In the genomic region with DNA sequence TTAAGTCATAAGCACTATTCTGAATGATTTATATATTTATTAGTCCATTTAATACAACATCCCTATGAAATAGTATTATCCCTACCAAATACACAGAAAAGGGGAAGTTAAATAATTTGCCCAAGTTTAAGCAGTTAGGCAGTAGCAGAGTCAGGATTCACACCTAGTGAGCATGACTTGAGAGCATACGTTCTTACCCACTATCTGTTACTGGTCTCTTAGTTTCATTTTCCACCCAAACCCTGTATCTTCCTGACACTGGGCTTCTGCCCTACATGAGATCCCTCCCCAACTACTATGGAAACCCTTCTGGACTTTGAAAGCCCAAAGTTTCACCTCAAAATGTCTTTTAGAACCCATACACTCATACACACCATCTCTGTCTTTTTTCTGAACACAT, we compare ENCODE assay signal across 9 cellular contexts. TPM values are rescaled to one million over a fixed set of nuclear protein-coding genes. Genes with fewer than 3 reads are reported as not detected.
A peak's percentile ranks its signal among the peaks of the same experiment; 100 is the strongest.
DNase-seq lines count a peak whose midpoint lies in the region; ATAC-seq and TF ChIP-seq lines count a peak whose summit lies in the region.
"Had no signal": no experiment of that assay in that cellular context is flagged by ENCODE, and none has a peak within 500 bp of the region (broad histone marks: within the 10 kb centered on the region; RNA-seq: fewer than 3 reads in every experiment).

No MANE protein-coding gene starts in this region.

- H3K36me3 ChIP-seq in Peyer's patch, result no peaks in the 10 kb centered on the region
- H3K36me3 ChIP-seq in transverse colon, result no peaks in the 10 kb centered on the region
- H3K36me3 ChIP-seq in Caco-2 (ENCODE audit: control insufficient read depth, insufficient read depth, low read length), result no peaks in the 10 kb centered on the region
- H3K36me3 ChIP-seq: right lobe of liver had no signal

- in situ Hi-C loops in transverse colon (cut with MboI; ENCODE audit: low pct_ligation_motif_present in 1 of 4, low pct_unique_long_range_greater_than_20kb in 1 of 4, low sequenced_read_pairs in 3 of 4), result no loop called here

- CTCF ChIA-PET in Caco-2 (lab: Charles Lee), result no interaction called here

- H3K4me1 ChIP-seq in Peyer's patch (no peaks in the 10 kb centered on the region), transverse colon (peaks cover 3 to 6% (median 5%) of the 10 kb centered on the region in 4 donors), Caco-2 (no peaks in the 10 kb centered on the region)
- H3K4me1 ChIP-seq: right lobe of liver had no signal

- H3K36me3 Mint-ChIP-seq in activated T-cell treated with anti-CD3 and anti-CD28 coated beads, Interleukin-2, amount 50 U/mL, for 72 hours (ENCODE audit: insufficient read depth in 2 of 2), result peaks cover 3 to 4% of the 10 kb centered on the region in 2 donors
- H3K36me3 Mint-ChIP-seq in Caco-2 (ENCODE audit: insufficient read depth, unreplicated experiment), result peaks cover 9% of the 10 kb centered on the region

- H3K9me3 ChIP-seq in Peyer's patch (no peaks in the 10 kb centered on the region), transverse colon (no peaks in the 10 kb centered on the region), Caco-2 (no peaks in the 10 kb centered on the region)
- H3K9me3 ChIP-seq: right lobe of liver had no signal

- H3K27me3 ChIP-seq in Peyer's patch, result no peaks in the 10 kb centered on the region
- no peaks in the 10 kb centered on the region for H3K27me3 ChIP-seq in transverse colon
- no peaks in the 10 kb centered on the region for H3K27me3 ChIP-seq in Caco-2 (replicated peaks; ENCODE audit: control insufficient read depth, insufficient read depth, low read length)
- H3K27me3 ChIP-seq: right lobe of liver had no signal

- intact Hi-C loops in transverse colon (cut with DNase I; ENCODE audit: low total_unique reads), result no loop called here
- intact Hi-C loops in Caco-2 (cut with micrococcal nuclease; ENCODE audit: unreplicated experiment), result no loop called here

- no peak for ATAC-seq in activated T-cell treated with anti-CD3 and anti-CD28 coated beads, Interleukin-2, amount 50 U/mL, for 72 hours (replicated peaks in 1 of 2)
- peak; percentile 41 for ATAC-seq in HG02943 (IDR thresholded peaks at IDR 0.05; ENCODE audit: low read depth, unreplicated experiment)

- no peak for DNase-seq in activated T-cell treated with anti-CD3 and anti-CD28 coated beads, Interleukin-2, amount 50 U/mL, for 72 hours
- DNase-seq in activated T-cell treated with anti-CD3 and anti-CD28 coated beads for 4 hours (no peak), Peyer's patch (no peak), transverse colon (no peak), kidney tubule cell (ENCODE audit: low spot score) (no peak), Caco-2 (no peak)
- DNase-seq in stimulated activated CD4-positive, alpha-beta T cell treated with anti-CD3 and anti-CD28 coated beads, Interleukin-12 subunit alpha, Interleukin-12 subunit beta, amount 100 ng/mL, for 4 hours, result no peak
- DNase-seq: right lobe of liver had no signal

- WGBS in transverse colon (ENCODE audit: low coverage in 1 of 2), 2 donors, result 42 to 63% methylated on average over 1 of the region's 1 CpG

- peak overlapping the region; percentile 33 for H3K27ac Mint-ChIP-seq in activated T-cell treated with anti-CD3 and anti-CD28 coated beads, Interleukin-2, amount 50 U/mL, for 72 hours
- no peak overlapping the region for H3K27ac Mint-ChIP-seq in Caco-2 (ENCODE audit: unreplicated experiment)

- no peak overlapping the region for H3K4me3 ChIP-seq in Peyer's patch
- H3K4me3 ChIP-seq in transverse colon, result no peak overlapping the region
- H3K4me3 ChIP-seq in Caco-2 (ENCODE audit: low read depth, low read length), result no peak overlapping the region
- H3K4me3 ChIP-seq: right lobe of liver had no signal

- no peaks in the 10 kb centered on the region for H3K27me3 Mint-ChIP-seq in activated T-cell treated with anti-CD3 and anti-CD28 coated beads, Interleukin-2, amount 50 U/mL, for 72 hours (ENCODE audit: low read depth)
- H3K27me3 Mint-ChIP-seq in Caco-2 (ENCODE audit: insufficient read depth, unreplicated experiment), result peaks cover 8% of the 10 kb centered on the region

- POLR2A ChIA-PET in Caco-2 (lab: Charles Lee), result no interaction called here

- no TSS peak for BruUV-seq in Caco-2 (replicated peaks; lab: Mats Ljungman, UMichigan)

- TF ChIP-seq CTCF in Peyer's patch (IDR thresholded peaks at IDR 0.05) (no peak), transverse colon (IDR thresholded peaks at IDR 0.05) (no peak), Caco-2 (IDR thresholded peaks at IDR 0.05; ENCODE audit: insufficient read depth in 1 of 2, low read depth in 1 of 2, low read length in 1 of 2, severe bottlenecking in 1 of 2, unreplicated experiment in 1 of 2) (no peak)

- peak overlapping the region in 1 of 2 donors; percentile 25 for H3K4me3 Mint-ChIP-seq in activated T-cell treated with anti-CD3 and anti-CD28 coated beads, Interleukin-2, amount 50 U/mL, for 72 hours
- H3K4me3 Mint-ChIP-seq in Caco-2 (ENCODE audit: unreplicated experiment), result no peak overlapping the region

- H3K27ac ChIP-seq in Peyer's patch, result peak overlapping the region in 3 of 4 donors; percentile 22 to 99 (median 98)
- peak overlapping the region in 3 of 4 donors; percentile 4 to 36 (median 12) for H3K27ac ChIP-seq in transverse colon
- H3K27ac ChIP-seq: right lobe of liver had no signal

- TF ChIP-seq POLR2A in Peyer's patch (IDR thresholded peaks at IDR 0.05), result no peak
- TF ChIP-seq POLR2A in transverse colon (IDR thresholded peaks at IDR 0.05), result no peak

- H3K4me1 Mint-ChIP-seq in activated T-cell treated with anti-CD3 and anti-CD28 coated beads, Interleukin-2, amount 50 U/mL, for 72 hours (ENCODE audit: low read depth), result peaks cover 22% of the 10 kb centered on the region
- no peaks in the 10 kb centered on the region for H3K4me1 Mint-ChIP-seq in Caco-2 (ENCODE audit: low read depth, unreplicated experiment)

- no peaks in the 10 kb centered on the region for H3K9me3 Mint-ChIP-seq in activated T-cell treated with anti-CD3 and anti-CD28 coated beads, Interleukin-2, amount 50 U/mL, for 72 hours
- H3K9me3 Mint-ChIP-seq in Caco-2 (ENCODE audit: unreplicated experiment), result no peaks in the 10 kb centered on the region

- no peak for TF ChIP-seq EP300 in transverse colon (IDR thresholded peaks at IDR 0.05; ENCODE audit: low read depth)

RNA-seq across cellular contexts. Expression of gene ATOSA, which starts 4.4 kb away (rescaled TPM):
- total RNA-seq in activated T-cell treated with anti-CD3 and anti-CD28 coated beads, Interleukin-2, amount 50 U/mL, for 72 hours, result 10 to 100 TPM; 37.2 to 41.7 TPM
- 100 to 1,000 TPM in 1 of 4 donors, 10 to 100 TPM in 3; 55.5 to 128 (median 69.4) TPM for total RNA-seq in Peyer's patch
- 100 to 1,000 TPM in 1 of 4 donors, 10 to 100 TPM in 3; 41.0 to 149 (median 84.5) TPM for total RNA-seq in transverse colon
- total RNA-seq in Caco-2 (2022), result 17.6 and 18.4 TPM in 2 replicates
